ENCODE assay signal across 17 cellular contexts in the genomic region with DNA sequence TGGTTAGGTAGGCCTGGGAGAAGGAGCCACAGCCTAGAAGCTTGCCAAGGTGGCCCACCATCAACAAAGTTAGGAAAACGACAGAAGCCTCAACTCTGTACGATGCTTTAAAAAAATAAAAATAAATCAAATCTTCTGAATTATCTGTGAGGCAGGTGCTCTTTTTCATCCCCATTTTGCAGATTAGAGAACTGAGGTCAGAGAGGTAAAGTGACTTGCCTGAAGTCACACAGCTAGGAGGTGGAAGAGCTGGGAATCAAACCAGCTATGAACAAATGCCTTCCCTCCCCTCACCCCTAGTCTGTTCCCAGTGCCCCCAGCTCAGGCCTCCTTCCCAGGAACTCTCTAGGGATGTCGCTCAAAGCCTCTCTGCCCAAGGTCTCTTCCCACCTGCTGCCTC. TPM values are rescaled to one million over a fixed set of nuclear protein-coding genes. Genes with fewer than 3 reads are reported as not detected.
"Had no signal": no experiment of that assay in that cellular context is flagged by ENCODE, and none has a peak within 500 bp of the region (broad histone marks: within the 10 kb centered on the region; RNA-seq: fewer than 3 reads in every experiment).

No MANE protein-coding gene starts in this region.

- H3K4me3 Mint-ChIP-seq: activated CD4-positive, alpha-beta T cell treated with anti-CD3 and anti-CD28 coated beads, Interleukin-2, amount 10 ng/mL, durations not matched to agents 7 days and 5 days; activated CD8-positive, alpha-beta T cell treated with anti-CD3 and anti-CD28 coated beads, Interleukin-2, amount 10 ng/mL, durations not matched to agents 7 days and 5 days; activated T-cell treated with anti-CD3 and anti-CD28 coated beads, Interleukin-2, amount 50 U/mL, for 24 hours; dendritic cell treated with granulocyte-macrophage colony-stimulating factor and Interleukin-4, amounts not matched to agents 40 ng/mL and 50 ng/mL, for 4 days; stimulated activated naive CD8-positive, alpha-beta T cell treated with anti-CD3 and anti-CD28 coated beads, Interleukin-15, Interleukin-2, amounts not matched to agents 100 ng/mL and 50 ng/mL, for 24 hours had no signal

- H3K27ac Mint-ChIP-seq: activated CD4-positive, alpha-beta T cell treated with anti-CD3 and anti-CD28 coated beads, Interleukin-2, amount 10 ng/mL, durations not matched to agents 7 days and 5 days; activated CD8-positive, alpha-beta T cell treated with anti-CD3 and anti-CD28 coated beads, Interleukin-2, amount 10 ng/mL, durations not matched to agents 7 days and 5 days; activated T-cell treated with anti-CD3 and anti-CD28 coated beads, Interleukin-2, amount 50 U/mL, for 24 hours; dendritic cell treated with granulocyte-macrophage colony-stimulating factor and Interleukin-4, amounts not matched to agents 40 ng/mL and 50 ng/mL, for 4 days; naive thymus-derived CD8-positive, alpha-beta T cell; stimulated activated naive CD8-positive, alpha-beta T cell treated with anti-CD3 and anti-CD28 coated beads, Interleukin-15, Interleukin-2, amounts not matched to agents 100 ng/mL and 50 ng/mL, for 24 hours had no signal

- H3K36me3 ChIP-seq: neutrophil had no signal

- H3K9me3 ChIP-seq: neutrophil, tibial nerve had no signal

- H3K27ac ChIP-seq: neutrophil, parathyroid adenoma had no signal

- H3K9ac ChIP-seq: parathyroid adenoma had no signal

- H3K27me3 ChIP-seq: tibial nerve had no signal

- H3K9me3 Mint-ChIP-seq: activated CD4-positive, alpha-beta T cell treated with anti-CD3 and anti-CD28 coated beads, Interleukin-2, amount 10 ng/mL, durations not matched to agents 7 days and 5 days; activated T-cell treated with anti-CD3 and anti-CD28 coated beads, Interleukin-2, amount 50 U/mL, for 24 hours; dendritic cell treated with granulocyte-macrophage colony-stimulating factor and Interleukin-4, amounts not matched to agents 40 ng/mL and 50 ng/mL, for 4 days; naive thymus-derived CD8-positive, alpha-beta T cell; stimulated activated naive CD8-positive, alpha-beta T cell treated with anti-CD3 and anti-CD28 coated beads, Interleukin-15, Interleukin-2, amounts not matched to agents 100 ng/mL and 50 ng/mL, for 24 hours had no signal

- H3K36me3 Mint-ChIP-seq: naive thymus-derived CD8-positive, alpha-beta T cell had no signal

- H3K4me3 ChIP-seq: tibial nerve had no signal

- DNase-seq: activated CD4-positive, alpha-beta T cell treated with anti-CD3 and anti-CD28 coated beads, Interleukin-2, amount 10 ng/mL, durations not matched to agents 7 days and 5 days; activated CD8-positive, alpha-beta T cell treated with anti-CD3 and anti-CD28 coated beads, Interleukin-2, amount 10 ng/mL, durations not matched to agents 7 days and 5 days; activated naive CD4-positive, alpha-beta T cell treated with anti-CD3 and anti-CD28 coated beads, Interleukin-2, amount 50 U/mL, for 16 hours; activated T-cell treated with anti-CD3 and anti-CD28 coated beads, Interleukin-2, amount 50 U/mL, for 24 hours; effector CD8-positive, alpha-beta T cell; foreskin fibroblast; mesendoderm; stimulated activated CD4-positive, alpha-beta T cell treated with anti-CD3 and anti-CD28 coated beads, Interleukin-2, amount 100 ng/mL, for 24 hours; T-helper 1 cell; T1000 had no signal

- H3K27me3 Mint-ChIP-seq: activated CD4-positive, alpha-beta T cell treated with anti-CD3 and anti-CD28 coated beads, Interleukin-2, amount 10 ng/mL, durations not matched to agents 7 days and 5 days; activated T-cell treated with anti-CD3 and anti-CD28 coated beads, Interleukin-2, amount 50 U/mL, for 24 hours had no signal

- H3K4me1 ChIP-seq: parathyroid adenoma had no signal

- H2AFZ ChIP-seq: parathyroid adenoma had no signal

- ATAC-seq: activated CD8-positive, alpha-beta T cell treated with anti-CD3 and anti-CD28 coated beads, Interleukin-2, amount 10 ng/mL, durations not matched to agents 7 days and 5 days; naive thymus-derived CD8-positive, alpha-beta T cell had no signal

RNA-seq across cellular contexts. Expression of gene EPHA2, which starts 30.4 kb away (rescaled TPM):
- total RNA-seq: activated CD4-positive, alpha-beta T cell treated with anti-CD3 and anti-CD28 coated beads, Interleukin-2, amount 10 ng/mL, durations not matched to agents 7 days and 5 days; activated CD8-positive, alpha-beta T cell treated with anti-CD3 and anti-CD28 coated beads, Interleukin-2, amount 10 ng/mL, durations not matched to agents 7 days and 5 days; naive thymus-derived CD8-positive, alpha-beta T cell had no signal
- polyA plus RNA-seq: naive thymus-derived CD8-positive, alpha-beta T cell had no signal

RNA-seq across cellular contexts. Expression of gene FAM131C, which starts 52.0 kb away (rescaled TPM):
- total RNA-seq: liver; naive thymus-derived CD8-positive, alpha-beta T cell; tibial nerve had no signal
- polyA plus RNA-seq: naive thymus-derived CD8-positive, alpha-beta T cell had no signal
